ENCODE assay signal across 8 cellular contexts in the genomic region with DNA sequence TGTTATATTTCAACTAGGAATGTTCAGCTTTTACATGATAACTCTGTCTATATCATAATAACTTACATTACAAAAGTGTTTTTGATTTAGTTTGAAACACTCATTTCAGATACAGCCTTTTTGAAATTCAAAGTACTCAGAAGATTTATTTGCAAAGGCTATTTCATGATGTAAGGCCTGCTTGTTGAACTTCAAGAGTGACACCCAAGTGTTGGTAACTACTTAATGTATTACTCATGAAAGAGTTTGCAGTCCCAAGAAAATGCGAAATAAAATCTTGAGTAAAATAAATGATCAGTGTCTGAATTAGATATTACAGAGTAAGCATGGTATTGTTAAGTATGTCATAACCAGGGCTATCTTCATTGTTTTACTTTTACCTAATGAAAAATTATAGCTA.
"Had no signal": no experiment of that assay in that cellular context is flagged by ENCODE, and none has a peak within 500 bp of the region (broad histone marks: within the 10 kb centered on the region; RNA-seq: fewer than 3 reads in every experiment).

No MANE protein-coding gene starts in this region.

- ATAC-seq: HCT116, HepG2 had no signal

- H3K9ac ChIP-seq: GM23248 had no signal

- H3K36me3 ChIP-seq: HAP-1 had no signal

- H3K4me1 ChIP-seq: HAP-1 had no signal

- FAIRE-seq: HepG2 had no signal

- H3K27ac ChIP-seq: GM23248, HL-60 had no signal

- H2AFZ ChIP-seq: GM23248 had no signal

- H3K9me3 ChIP-seq: HAP-1 had no signal

- DNase-seq: GM23248, GOT3, H7, HFFc6 had no signal

- H3K4me3 ChIP-seq: GM23248, HAP-1 had no signal
